Comparison of ENCODE assay signal across 8 cellular contexts in the genomic region with DNA sequence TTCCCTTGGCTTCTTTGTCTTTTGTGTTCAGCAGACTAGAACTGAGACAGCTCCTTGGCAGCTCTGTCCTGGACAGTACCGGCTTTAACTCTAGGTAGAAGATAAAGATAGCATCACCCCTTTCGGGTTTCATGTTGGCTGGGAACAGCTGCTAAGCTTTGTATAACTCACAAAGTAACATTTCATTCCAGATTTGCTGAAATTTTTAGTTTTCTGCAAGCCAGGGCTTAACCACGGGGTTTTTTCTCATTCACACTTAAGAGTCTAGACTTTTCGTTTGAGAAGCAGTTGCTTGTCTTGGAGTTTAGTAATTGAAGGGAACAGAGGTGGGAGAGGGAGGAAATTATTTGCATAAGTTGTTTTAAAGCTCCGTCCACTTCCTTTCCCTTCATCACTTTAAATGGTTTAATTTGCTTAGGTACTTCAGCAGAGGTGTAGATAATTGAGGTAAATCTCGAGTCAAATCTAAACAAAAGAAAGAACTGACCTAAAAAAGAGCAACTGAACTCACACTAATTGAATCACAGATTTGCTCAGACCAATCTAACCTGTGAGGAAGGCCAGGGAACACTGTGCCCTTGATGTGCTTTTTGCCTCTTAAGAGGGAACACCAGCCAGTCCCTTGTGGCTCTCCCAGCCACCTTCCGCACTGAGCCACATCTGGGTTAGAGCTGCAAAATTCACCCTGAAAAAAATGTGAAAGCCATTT. TPM values are rescaled to one million over a fixed set of nuclear protein-coding genes. Genes with fewer than 3 reads are reported as not detected.
DNase-seq lines count a peak whose midpoint lies in the region; ATAC-seq and TF ChIP-seq lines count a peak whose summit lies in the region.

No MANE protein-coding gene starts in this region.

- no peak for TF ChIP-seq CTCF in fibroblast of lung (conservative IDR thresholded peaks at IDR 0.05 in 1 of 2, IDR thresholded peaks at IDR 0.05 in 1 of 2; ENCODE audit: low read depth in 1 of 2, low read length in 2 of 2)
- TF ChIP-seq CTCF in upper lobe of left lung (IDR thresholded peaks at IDR 0.05), result no peak

- H3K27ac ChIP-seq in fibroblast of lung (ENCODE audit: insufficient read depth, low read length) (peak overlapping the region; percentile 80), upper lobe of left lung (peak overlapping the region; percentile 54 to 77 (median 61))

- peak; percentile 38 for ATAC-seq in Right ventricle myocardium inferior
- peak; percentile 47 for ATAC-seq in HG03432 (IDR thresholded peaks at IDR 0.05; ENCODE audit: unreplicated experiment)
- peak in 1 of 2 donors; percentile 9 for ATAC-seq in upper lobe of left lung (ENCODE audit: low FRiP score in 2 of 2)
- no peak for ATAC-seq in HG03159 (IDR thresholded peaks at IDR 0.05; ENCODE audit: unreplicated experiment)

- no peak overlapping the region for H3K9ac ChIP-seq in fibroblast of lung (ENCODE audit: insufficient read depth, low read length)

- DNase-seq in Right ventricle myocardium inferior (ENCODE audit: missing footprints) (no peak), cardiac septum (ENCODE audit: low spot score) (no peak), fibroblast of lung (ENCODE audit: low read depth in 2 of 2) (peak in 1 of 2 donors; percentile 35), upper lobe of left lung (no peak), NOMO-1 treated with DMSO at 0.1 percent for 48 hours (lab: John Stamatoyannopoulos, UW; ENCODE audit: unreplicated experiment) (no peak), AG08395 (ENCODE audit: low spot score) (no peak)

- H3K79me2 ChIP-seq in fibroblast of lung (ENCODE audit: control insufficient read depth, insufficient read depth, low read length), result peaks cover 86% of the 10 kb centered on the region

- H2AFZ ChIP-seq in fibroblast of lung (ENCODE audit: low read length), result no peak overlapping the region

- no peaks in the 10 kb centered on the region for H4K20me1 ChIP-seq in fibroblast of lung (ENCODE audit: control insufficient read depth, extremely low read depth, insufficient read depth, low read length)

- TF ChIP-seq EP300 in upper lobe of left lung (IDR thresholded peaks at IDR 0.05), result no peak

- intact Hi-C loops in Right ventricle myocardium inferior (cut with DNase I), result no loop called here
- intact Hi-C loops in cardiac septum (cut with DNase I), result no loop called here

- no peaks in the 10 kb centered on the region for H3K9me3 ChIP-seq in fibroblast of lung (ENCODE audit: control insufficient read depth, insufficient read depth, low read depth, low read length)
- no peaks in the 10 kb centered on the region for H3K9me3 ChIP-seq in upper lobe of left lung

- H3K36me3 ChIP-seq in fibroblast of lung (ENCODE audit: control insufficient read depth, insufficient read depth, low read length), result no peaks in the 10 kb centered on the region
- H3K36me3 ChIP-seq in upper lobe of left lung, result no peaks in the 10 kb centered on the region

- TF ChIP-seq POLR2A in upper lobe of left lung (IDR thresholded peaks at IDR 0.05), result no peak

- no peaks in the 10 kb centered on the region for H3K27me3 ChIP-seq in fibroblast of lung (ENCODE audit: control insufficient read depth, insufficient read depth, low read length)
- no peaks in the 10 kb centered on the region for H3K27me3 ChIP-seq in upper lobe of left lung

- no peak overlapping the region for H3K4me2 ChIP-seq in fibroblast of lung (ENCODE audit: extremely low read depth, insufficient read depth, low read length)

- H3K4me1 ChIP-seq in fibroblast of lung (ENCODE audit: control insufficient read depth, extremely low read depth, insufficient read depth, low read length) (peaks cover 28% of the 10 kb centered on the region), upper lobe of left lung (peaks cover 41 to 77% (median 63%) of the 10 kb centered on the region in 4 donors)

- no peak overlapping the region for H3K4me3 ChIP-seq in fibroblast of lung (replicated peaks in 1 of 4; ENCODE audit: control extremely low read depth in 1 of 4, insufficient read depth in 1 of 4, low read depth in 3 of 4, low read length in 4 of 4)
- H3K4me3 ChIP-seq in upper lobe of left lung, result no peak overlapping the region

- 34 to 37% methylated on average over 7 of the region's 7 CpGs for WGBS in upper lobe of left lung, 2 donors

RNA-seq across cellular contexts. Expression of gene RREB1, which starts 48.3 kb away (rescaled TPM):
- total RNA-seq in Right ventricle myocardium inferior (34.2 TPM), cardiac septum (27.8 TPM), fibroblast of lung (15.2 and 18.8 TPM in 2 replicates), upper lobe of left lung (100 to 1,000 TPM in 2 of 6 donors, 10 to 100 TPM in 4; 44.2 to 112 (median 60.5) TPM)
- polyA plus RNA-seq in fibroblast of lung, result 2.4 and 2.8 TPM in 2 replicates
- polyA plus RNA-seq in fibroblast of lung (2012), result 5.5 and 7.7 TPM in 2 replicates
- 19.9 and 29.8 TPM in 2 replicates for polyA minus RNA-seq in fibroblast of lung (ENCODE audit: low replicate concordance)
